Comparison of ENCODE assay signal across 8 cellular contexts in the genomic region with DNA sequence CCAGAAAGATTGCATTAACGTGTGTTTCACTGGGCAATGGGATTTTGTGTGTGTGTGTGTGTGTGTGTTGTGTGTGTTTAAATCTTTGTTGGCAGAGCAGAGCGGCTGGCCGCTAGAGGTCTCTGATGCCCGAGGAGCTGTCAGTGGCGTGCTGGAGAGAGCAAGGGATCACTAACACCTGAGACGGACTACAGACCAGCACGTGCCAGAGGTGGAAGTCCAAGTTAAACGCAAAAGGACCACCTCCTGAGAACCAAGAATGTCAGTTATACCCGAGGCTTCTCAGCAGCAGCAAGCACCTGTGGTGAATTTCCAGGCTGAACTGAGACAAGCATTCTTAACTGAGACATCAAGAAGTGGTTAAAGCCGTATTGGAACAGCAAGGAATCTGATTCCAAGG. TPM values are rescaled to one million over a fixed set of nuclear protein-coding genes. Genes with fewer than 3 reads are reported as not detected.
DNase-seq lines count a peak whose midpoint lies in the region; ATAC-seq and TF ChIP-seq lines count a peak whose summit lies in the region.

No MANE protein-coding gene starts in this region.

- peak; percentile 17 for DNase-seq in DMS 273 treated with DMSO at 0.1 percent for 48 hours (lab: John Stamatoyannopoulos, UW)
- DNase-seq in KBM-7, result peak; percentile 77
- peak; percentile 57 for DNase-seq in PC-3
- DNase-seq in activated naive CD8-positive, alpha-beta T cell treated with anti-CD3 and anti-CD28 coated beads, Interleukin-2, amount 10 ng/mL, durations not matched to agents 7 days and 5 days, result peak; percentile 35
- peak; percentile 27 for DNase-seq in hepatic stellate cell (ENCODE audit: low spot score)
- peak; percentile 3 to 34 (median 7) for DNase-seq in stimulated activated CD4-positive, alpha-beta T cell treated with anti-CD3 and anti-CD28 coated beads, Interleukin-12 subunit alpha, Interleukin-12 subunit beta, amount 100 ng/mL, for 48 hours (ENCODE audit: low read depth in 2 of 3, low spot score in 1 of 3)

- H3K4me3 ChIP-seq in PC-3 (ENCODE audit: low read length), result peak overlapping the region; percentile 47; the same call in 1 of the 2 replicates

- H3K27me3 Mint-ChIP-seq in activated naive CD8-positive, alpha-beta T cell treated with anti-CD3 and anti-CD28 coated beads, Interleukin-2, amount 10 ng/mL, durations not matched to agents 7 days and 5 days, result peaks cover 8% of the 10 kb centered on the region

- no peaks in the 10 kb centered on the region; the same call in 1 of the 2 replicates for H3K27me3 ChIP-seq in PC-3 (ENCODE audit: low read length)

- no peaks in the 10 kb centered on the region for H3K79me2 ChIP-seq in PC-3 (ENCODE audit: low read length)

- H4K20me1 ChIP-seq in PC-3 (ENCODE audit: low read length), result no peaks in the 10 kb centered on the region

- no peaks in the 10 kb centered on the region for H3K9me3 ChIP-seq in PC-3 (ENCODE audit: low read length)

- no peak overlapping the region for H3K27ac Mint-ChIP-seq in activated naive CD8-positive, alpha-beta T cell treated with anti-CD3 and anti-CD28 coated beads, Interleukin-2, amount 10 ng/mL, durations not matched to agents 7 days and 5 days

- peak; percentile 84 for TF ChIP-seq CTCF in PC-3 (conservative IDR thresholded peaks at IDR 0.05; ENCODE audit: low read depth, low read length)

- no TSS peak for BruUV-seq in PC-3 (replicated peaks; lab: Mats Ljungman, UMichigan)

- H3K9me3 Mint-ChIP-seq in activated naive CD8-positive, alpha-beta T cell treated with anti-CD3 and anti-CD28 coated beads, Interleukin-2, amount 10 ng/mL, durations not matched to agents 7 days and 5 days, result no peaks in the 10 kb centered on the region

- H3K4me1 Mint-ChIP-seq in activated naive CD8-positive, alpha-beta T cell treated with anti-CD3 and anti-CD28 coated beads, Interleukin-2, amount 10 ng/mL, durations not matched to agents 7 days and 5 days, result no peaks in the 10 kb centered on the region

- in situ Hi-C loops in KBM-7 (cut with MboI; ENCODE audit: low pct_unique_long_range_greater_than_20kb, low sequenced_read_pairs), result no loop called here

- H3K36me3 Mint-ChIP-seq in activated naive CD8-positive, alpha-beta T cell treated with anti-CD3 and anti-CD28 coated beads, Interleukin-2, amount 10 ng/mL, durations not matched to agents 7 days and 5 days, result no peaks in the 10 kb centered on the region

- intact Hi-C loops in PC-3 (cut with micrococcal nuclease), result loop anchor here (2.0 kb wide), 2 partner anchors 586 to 594 kb away; no protein-coding TSS in a partner anchor

- no peaks in the 10 kb centered on the region for H3K36me3 ChIP-seq in PC-3 (ENCODE audit: low read depth, low read length)

- CTCF ChIA-PET in PC-3 (lab: Charles Lee), result no interaction called here

- H3F3A ChIP-seq in PC-3 (ENCODE audit: low read length, unreplicated experiment), result no peaks in the 10 kb centered on the region

- POLR2A ChIA-PET in PC-3 (lab: Charles Lee; ENCODE audit: unreplicated experiment), result no interaction called here
- POLR2A ChIA-PET in activated naive CD8-positive, alpha-beta T cell treated with anti-CD3 and anti-CD28 coated beads, Interleukin-2, amount 10 ng/mL, durations not matched to agents 7 days and 5 days (lab: Charles Lee), result interaction anchor here (1.1 kb wide), 1 partner anchor 9 kb away, joined by 3 read pairs; a partner anchor contains a TSS

- ATAC-seq in GM19463 (IDR thresholded peaks at IDR 0.05; ENCODE audit: unreplicated experiment) (peak; percentile 92), PC-3 (peak; percentile 93), HG02970 (IDR thresholded peaks at IDR 0.05; ENCODE audit: low FRiP score, unreplicated experiment) (no peak)
- no peak for ATAC-seq in activated naive CD8-positive, alpha-beta T cell treated with anti-CD3 and anti-CD28 coated beads, Interleukin-2, amount 10 ng/mL, durations not matched to agents 7 days and 5 days (ENCODE audit: low read depth)

- H3K9ac ChIP-seq in PC-3 (ENCODE audit: low read length), result no peak overlapping the region

- H3K4me3 Mint-ChIP-seq in activated naive CD8-positive, alpha-beta T cell treated with anti-CD3 and anti-CD28 coated beads, Interleukin-2, amount 10 ng/mL, durations not matched to agents 7 days and 5 days, result no peak overlapping the region

- no peak overlapping the region for H3K27ac ChIP-seq in PC-3 (ENCODE audit: low read length)

- peaks cover 4% of the 10 kb centered on the region; the same call in 1 of the 2 replicates for H3K4me1 ChIP-seq in PC-3 (ENCODE audit: insufficient read depth, low read length)

- H2AFZ ChIP-seq in PC-3 (ENCODE audit: low read length), result peak overlapping the region; percentile 84

- peak overlapping the region; percentile 88 for H3K4me2 ChIP-seq in PC-3 (ENCODE audit: low read length)

- H3K9me2 ChIP-seq in PC-3 (replicated peaks; ENCODE audit: low read length), result no peaks in the 10 kb centered on the region

RNA-seq across cellular contexts. Expression of a gene that starts 9.0 kb away (rescaled TPM):
- 12.5 and 20.4 TPM in 2 replicates for total RNA-seq in PC-3 (2014; rRNA removed)
- 10 to 100 TPM; 14.0 to 16.0 TPM for total RNA-seq in activated naive CD8-positive, alpha-beta T cell treated with anti-CD3 and anti-CD28 coated beads, Interleukin-2, amount 10 ng/mL, durations not matched to agents 7 days and 5 days

RNA-seq across cellular contexts. Expression of a gene that starts 54.8 kb away (rescaled TPM):
- total RNA-seq in PC-3 (2014; rRNA removed), result not detected in 2 replicates
- total RNA-seq in activated naive CD8-positive, alpha-beta T cell treated with anti-CD3 and anti-CD28 coated beads, Interleukin-2, amount 10 ng/mL, durations not matched to agents 7 days and 5 days, result not detected

Comparison
In these comparisons a context has a peak if more than half of its experiments do, and no peak if none do; other contexts are left out.
1. DNase-seq: peak in every context shown above with its lines; median percentile 77 in KBM-7; 57 in PC-3; 35 in activated naive CD8-positive, alpha-beta T cell treated with anti-CD3 and anti-CD28 coated beads, Interleukin-2, amount 10 ng/mL, durations not matched to agents 7 days and 5 days; 27 in hepatic stellate cell; 17 in DMS 273 treated with DMSO at 0.1 percent for 48 hours; 7 in stimulated activated CD4-positive, alpha-beta T cell treated with anti-CD3 and anti-CD28 coated beads, Interleukin-12 subunit alpha, Interleukin-12 subunit beta, amount 100 ng/mL, for 48 hours.
2. ATAC-seq: peak in GM19463 (single experiment) and PC-3 (single experiment); none in activated naive CD8-positive, alpha-beta T cell treated with anti-CD3 and anti-CD28 coated beads, Interleukin-2, amount 10 ng/mL, durations not matched to agents 7 days and 5 days (single experiment) and HG02970 (single experiment).